3 cellular contexts compared by ENCODE assay signal in the genomic region with DNA sequence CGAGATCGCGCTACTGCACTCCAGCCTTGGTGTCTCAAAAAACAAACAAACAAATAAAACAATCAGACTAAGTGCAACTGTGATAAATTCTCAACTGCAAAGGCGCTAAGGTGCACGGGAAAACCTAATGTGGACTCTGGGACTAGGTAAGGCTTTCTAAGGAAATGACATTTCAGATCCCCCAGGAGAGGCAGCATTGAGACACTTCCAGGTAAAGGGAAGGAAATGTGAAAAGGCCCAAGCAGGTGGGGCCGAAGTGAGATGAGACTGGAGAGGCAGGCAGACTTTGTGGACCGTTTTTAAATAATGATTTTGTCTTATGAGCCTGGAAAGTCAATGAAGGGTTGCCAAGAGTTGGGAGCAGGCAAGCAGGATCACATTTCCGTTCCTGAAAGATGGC.
TF ChIP-seq lines count a peak whose summit lies in the region.

No MANE protein-coding gene starts in this region.

TF ChIP-seq in SK-N-SH, 30 proteins besides CTCF, POLR2A, EP300 and RAD21 (continues in another document):
- TF ChIP-seq TCF12 (IDR thresholded peaks at IDR 0.05) (no peak), POLR2AphosphoS5 (IDR thresholded peaks at IDR 0.05; ENCODE audit: low read depth, low read length) (no peak), FOSL2 (IDR thresholded peaks at IDR 0.05; ENCODE audit: borderline replicate concordance, low read depth) (no peak), SMC3 (IDR thresholded peaks at IDR 0.05; ENCODE audit: low read depth, low read length) (no peak), NFIC (IDR thresholded peaks at IDR 0.05; ENCODE audit: borderline replicate concordance) (no peak), GABPA (IDR thresholded peaks at IDR 0.05; ENCODE audit: low read depth) (no peak), MXI1 (IDR thresholded peaks at IDR 0.05; ENCODE audit: low read depth, low read length) (no peak), EZH2phosphoT487 (IDR thresholded peaks at IDR 0.05; ENCODE audit: borderline replicate concordance, low read depth) (no peak), SIN3A (IDR thresholded peaks at IDR 0.05; ENCODE audit: borderline replicate concordance, low read depth, low read length) (no peak), RCOR1 (IDR thresholded peaks at IDR 0.05; ENCODE audit: low read length) (no peak), FOXM1 (IDR thresholded peaks at IDR 0.05; ENCODE audit: low read depth) (no peak)
- TF ChIP-seq, protein P1, sequence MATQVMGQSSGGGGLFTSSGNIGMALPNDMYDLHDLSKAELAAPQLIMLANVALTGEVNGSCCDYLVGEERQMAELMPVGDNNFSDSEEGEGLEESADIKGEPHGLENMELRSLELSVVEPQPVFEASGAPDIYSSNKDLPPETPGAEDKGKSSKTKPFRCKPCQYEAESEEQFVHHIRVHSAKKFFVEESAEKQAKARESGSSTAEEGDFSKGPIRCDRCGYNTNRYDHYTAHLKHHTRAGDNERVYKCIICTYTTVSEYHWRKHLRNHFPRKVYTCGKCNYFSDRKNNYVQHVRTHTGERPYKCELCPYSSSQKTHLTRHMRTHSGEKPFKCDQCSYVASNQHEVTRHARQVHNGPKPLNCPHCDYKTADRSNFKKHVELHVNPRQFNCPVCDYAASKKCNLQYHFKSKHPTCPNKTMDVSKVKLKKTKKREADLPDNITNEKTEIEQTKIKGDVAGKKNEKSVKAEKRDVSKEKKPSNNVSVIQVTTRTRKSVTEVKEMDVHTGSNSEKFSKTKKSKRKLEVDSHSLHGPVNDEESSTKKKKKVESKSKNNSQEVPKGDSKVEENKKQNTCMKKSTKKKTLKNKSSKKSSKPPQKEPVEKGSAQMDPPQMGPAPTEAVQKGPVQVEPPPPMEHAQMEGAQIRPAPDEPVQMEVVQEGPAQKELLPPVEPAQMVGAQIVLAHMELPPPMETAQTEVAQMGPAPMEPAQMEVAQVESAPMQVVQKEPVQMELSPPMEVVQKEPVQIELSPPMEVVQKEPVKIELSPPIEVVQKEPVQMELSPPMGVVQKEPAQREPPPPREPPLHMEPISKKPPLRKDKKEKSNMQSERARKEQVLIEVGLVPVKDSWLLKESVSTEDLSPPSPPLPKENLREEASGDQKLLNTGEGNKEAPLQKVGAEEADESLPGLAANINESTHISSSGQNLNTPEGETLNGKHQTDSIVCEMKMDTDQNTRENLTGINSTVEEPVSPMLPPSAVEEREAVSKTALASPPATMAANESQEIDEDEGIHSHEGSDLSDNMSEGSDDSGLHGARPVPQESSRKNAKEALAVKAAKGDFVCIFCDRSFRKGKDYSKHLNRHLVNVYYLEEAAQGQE (IDR thresholded peaks at IDR 0.05; ENCODE audit: low read depth, low read length) = no peak
- TF ChIP-seq, protein P2, sequence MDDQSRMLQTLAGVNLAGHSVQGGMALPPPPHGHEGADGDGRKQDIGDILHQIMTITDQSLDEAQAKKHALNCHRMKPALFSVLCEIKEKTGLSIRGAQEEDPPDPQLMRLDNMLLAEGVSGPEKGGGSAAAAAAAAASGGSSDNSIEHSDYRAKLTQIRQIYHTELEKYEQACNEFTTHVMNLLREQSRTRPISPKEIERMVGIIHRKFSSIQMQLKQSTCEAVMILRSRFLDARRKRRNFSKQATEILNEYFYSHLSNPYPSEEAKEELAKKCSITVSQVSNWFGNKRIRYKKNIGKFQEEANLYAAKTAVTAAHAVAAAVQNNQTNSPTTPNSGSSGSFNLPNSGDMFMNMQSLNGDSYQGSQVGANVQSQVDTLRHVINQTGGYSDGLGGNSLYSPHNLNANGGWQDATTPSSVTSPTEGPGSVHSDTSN (IDR thresholded peaks at IDR 0.05) = no peak
- TF ChIP-seq, protein P3, sequence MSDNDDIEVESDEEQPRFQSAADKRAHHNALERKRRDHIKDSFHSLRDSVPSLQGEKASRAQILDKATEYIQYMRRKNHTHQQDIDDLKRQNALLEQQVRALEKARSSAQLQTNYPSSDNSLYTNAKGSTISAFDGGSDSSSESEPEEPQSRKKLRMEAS (IDR thresholded peaks at IDR 0.05; ENCODE audit: low read depth) = no peak
- TF ChIP-seq, protein P4, sequence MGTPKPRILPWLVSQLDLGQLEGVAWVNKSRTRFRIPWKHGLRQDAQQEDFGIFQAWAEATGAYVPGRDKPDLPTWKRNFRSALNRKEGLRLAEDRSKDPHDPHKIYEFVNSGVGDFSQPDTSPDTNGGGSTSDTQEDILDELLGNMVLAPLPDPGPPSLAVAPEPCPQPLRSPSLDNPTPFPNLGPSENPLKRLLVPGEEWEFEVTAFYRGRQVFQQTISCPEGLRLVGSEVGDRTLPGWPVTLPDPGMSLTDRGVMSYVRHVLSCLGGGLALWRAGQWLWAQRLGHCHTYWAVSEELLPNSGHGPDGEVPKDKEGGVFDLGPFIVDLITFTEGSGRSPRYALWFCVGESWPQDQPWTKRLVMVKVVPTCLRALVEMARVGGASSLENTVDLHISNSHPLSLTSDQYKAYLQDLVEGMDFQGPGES (IDR thresholded peaks at IDR 0.05; ENCODE audit: low read depth, low read length) = no peak

TF ChIP-seq in SK-N-SH treated with all-trans-retinoic acid at 6 μM for 48 hours, 23 proteins besides CTCF, POLR2A, EP300 and RAD21 (continues in another document):
- TF ChIP-seq RARB (CRISPR knock-in tag; IDR thresholded peaks at IDR 0.05) = no peak
- no peak for TF ChIP-seq ZC3H10 (CRISPR knock-in tag; IDR thresholded peaks at IDR 0.05)
- TF ChIP-seq TCF4 (CRISPR knock-in tag; IDR thresholded peaks at IDR 0.05; ENCODE audit: borderline replicate concordance) = no peak
- no peak for TF ChIP-seq ZNF565 (CRISPR knock-in tag; conservative IDR thresholded peaks at IDR 0.05; ENCODE audit: low read depth)
- TF ChIP-seq ZNF8 (CRISPR knock-in tag; IDR thresholded peaks at IDR 0.05) = no peak
- TF ChIP-seq BACH2 (CRISPR knock-in tag; IDR thresholded peaks at IDR 0.05; ENCODE audit: borderline replicate concordance) = no peak
- TF ChIP-seq, protein P5, sequence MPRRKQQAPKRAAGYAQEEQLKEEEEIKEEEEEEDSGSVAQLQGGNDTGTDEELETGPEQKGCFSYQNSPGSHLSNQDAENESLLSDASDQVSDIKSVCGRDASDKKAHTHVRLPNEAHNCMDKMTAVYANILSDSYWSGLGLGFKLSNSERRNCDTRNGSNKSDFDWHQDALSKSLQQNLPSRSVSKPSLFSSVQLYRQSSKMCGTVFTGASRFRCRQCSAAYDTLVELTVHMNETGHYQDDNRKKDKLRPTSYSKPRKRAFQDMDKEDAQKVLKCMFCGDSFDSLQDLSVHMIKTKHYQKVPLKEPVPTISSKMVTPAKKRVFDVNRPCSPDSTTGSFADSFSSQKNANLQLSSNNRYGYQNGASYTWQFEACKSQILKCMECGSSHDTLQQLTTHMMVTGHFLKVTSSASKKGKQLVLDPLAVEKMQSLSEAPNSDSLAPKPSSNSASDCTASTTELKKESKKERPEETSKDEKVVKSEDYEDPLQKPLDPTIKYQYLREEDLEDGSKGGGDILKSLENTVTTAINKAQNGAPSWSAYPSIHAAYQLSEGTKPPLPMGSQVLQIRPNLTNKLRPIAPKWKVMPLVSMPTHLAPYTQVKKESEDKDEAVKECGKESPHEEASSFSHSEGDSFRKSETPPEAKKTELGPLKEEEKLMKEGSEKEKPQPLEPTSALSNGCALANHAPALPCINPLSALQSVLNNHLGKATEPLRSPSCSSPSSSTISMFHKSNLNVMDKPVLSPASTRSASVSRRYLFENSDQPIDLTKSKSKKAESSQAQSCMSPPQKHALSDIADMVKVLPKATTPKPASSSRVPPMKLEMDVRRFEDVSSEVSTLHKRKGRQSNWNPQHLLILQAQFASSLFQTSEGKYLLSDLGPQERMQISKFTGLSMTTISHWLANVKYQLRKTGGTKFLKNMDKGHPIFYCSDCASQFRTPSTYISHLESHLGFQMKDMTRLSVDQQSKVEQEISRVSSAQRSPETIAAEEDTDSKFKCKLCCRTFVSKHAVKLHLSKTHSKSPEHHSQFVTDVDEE (CRISPR knock-in tag; IDR thresholded peaks at IDR 0.05) = no peak
- TF ChIP-seq, protein P6, sequence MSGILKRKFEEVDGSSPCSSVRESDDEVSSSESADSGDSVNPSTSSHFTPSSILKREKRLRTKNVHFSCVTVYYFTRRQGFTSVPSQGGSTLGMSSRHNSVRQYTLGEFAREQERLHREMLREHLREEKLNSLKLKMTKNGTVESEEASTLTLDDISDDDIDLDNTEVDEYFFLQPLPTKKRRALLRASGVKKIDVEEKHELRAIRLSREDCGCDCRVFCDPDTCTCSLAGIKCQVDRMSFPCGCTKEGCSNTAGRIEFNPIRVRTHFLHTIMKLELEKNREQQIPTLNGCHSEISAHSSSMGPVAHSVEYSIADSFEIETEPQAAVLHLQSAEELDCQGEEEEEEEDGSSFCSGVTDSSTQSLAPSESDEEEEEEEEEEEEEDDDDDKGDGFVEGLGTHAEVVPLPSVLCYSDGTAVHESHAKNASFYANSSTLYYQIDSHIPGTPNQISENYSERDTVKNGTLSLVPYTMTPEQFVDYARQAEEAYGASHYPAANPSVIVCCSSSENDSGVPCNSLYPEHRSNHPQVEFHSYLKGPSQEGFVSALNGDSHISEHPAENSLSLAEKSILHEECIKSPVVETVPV (CRISPR knock-in tag; IDR thresholded peaks at IDR 0.05) = no peak
- TF ChIP-seq, protein P7, sequence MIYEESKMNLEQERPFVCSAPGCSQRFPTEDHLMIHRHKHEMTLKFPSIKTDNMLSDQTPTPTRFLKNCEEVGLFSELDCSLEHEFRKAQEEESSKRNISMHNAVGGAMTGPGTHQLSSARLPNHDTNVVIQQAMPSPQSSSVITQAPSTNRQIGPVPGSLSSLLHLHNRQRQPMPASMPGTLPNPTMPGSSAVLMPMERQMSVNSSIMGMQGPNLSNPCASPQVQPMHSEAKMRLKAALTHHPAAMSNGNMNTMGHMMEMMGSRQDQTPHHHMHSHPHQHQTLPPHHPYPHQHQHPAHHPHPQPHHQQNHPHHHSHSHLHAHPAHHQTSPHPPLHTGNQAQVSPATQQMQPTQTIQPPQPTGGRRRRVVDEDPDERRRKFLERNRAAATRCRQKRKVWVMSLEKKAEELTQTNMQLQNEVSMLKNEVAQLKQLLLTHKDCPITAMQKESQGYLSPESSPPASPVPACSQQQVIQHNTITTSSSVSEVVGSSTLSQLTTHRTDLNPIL (CRISPR knock-in tag; IDR thresholded peaks at IDR 0.05; ENCODE audit: low read depth) = no peak
- no peak for TF ChIP-seq ESRRG (CRISPR knock-in tag; IDR thresholded peaks at IDR 0.05)

TF ChIP-seq in endothelial cell of umbilical vein, 7 proteins besides CTCF, POLR2A, EP300 and RAD21:
- no peak for TF ChIP-seq EZH2 (IDR thresholded peaks at IDR 0.05; ENCODE audit: borderline replicate concordance, low read depth, low read length, severe bottlenecking)
- TF ChIP-seq, protein P3 (IDR thresholded peaks at IDR 0.05; ENCODE audit: insufficient read depth, insufficient read length) = no peak
- TF ChIP-seq FOS (IDR thresholded peaks at IDR 0.05; ENCODE audit: borderline replicate concordance, insufficient read depth, low read length) = no peak
- no peak for TF ChIP-seq POLR2AphosphoS5 (IDR thresholded peaks at IDR 0.05; ENCODE audit: insufficient read depth, low read depth, low read length)
- TF ChIP-seq MYC (IDR thresholded peaks at IDR 0.05; ENCODE audit: low read depth, low read length) = no peak
- TF ChIP-seq JUN (IDR thresholded peaks at IDR 0.05; ENCODE audit: borderline replicate concordance, insufficient read depth, insufficient read length, low read depth) = no peak
- TF ChIP-seq GATA2 (IDR thresholded peaks at IDR 0.05; ENCODE audit: insufficient read depth, insufficient read length, low read depth, low read length) = no peak
